ENCODE assay signal across 13 cellular contexts in genomic region chr14:74596747-74597456, GRCh38. TPM values are rescaled to one million over a fixed set of nuclear protein-coding genes. Genes with fewer than 3 reads are reported as not detected.
DNase-seq lines count a peak whose midpoint lies in the region; TF ChIP-seq lines count a peak whose summit lies in the region.
"Had no signal": no experiment of that assay in that cellular context is flagged by ENCODE, and none has a peak within 500 bp of the region (broad histone marks: within the 10 kb centered on the region; RNA-seq: fewer than 3 reads in every experiment).

No MANE protein-coding gene starts in this region.

- peak overlapping the region; percentile 65 to 76 for H3K18ac ChIP-seq in mesenchymal stem cell (ENCODE audit: low read depth in 1 of 2, low read length in 2 of 2)

- no peak overlapping the region for H3K4me2 ChIP-seq in mesenchymal stem cell (ENCODE audit: low read length, poor library complexity, severe bottlenecking)

- peaks cover 16% of the 10 kb centered on the region for H3K79me1 ChIP-seq in mesenchymal stem cell (replicated peaks; ENCODE audit: low read length, poor library complexity, severe bottlenecking)

- WGBS in esophagus, 2 donors: 62 to 66% methylated on average over 12 of the region's 12 CpGs
- 70% methylated on average over 12 of the region's 12 CpGs for WGBS in mesenchymal stem cell
- WGBS in suprapubic skin: 65% methylated on average over 12 of the region's 12 CpGs

- TF ChIP-seq POLR2A in suprapubic skin (IDR thresholded peaks at IDR 0.05): no peak

- no peaks in the 10 kb centered on the region for H3K9me3 ChIP-seq in esophagus (ENCODE audit: control insufficient read depth in 2 of 2, insufficient read depth in 1 of 2, low read depth in 1 of 2, low read length in 1 of 2)
- H3K9me3 ChIP-seq in mesenchymal stem cell (ENCODE audit: control insufficient read depth, low read length): no peaks in the 10 kb centered on the region
- no peaks in the 10 kb centered on the region for H3K9me3 ChIP-seq in suprapubic skin

- H2AFZ ChIP-seq in mesenchymal stem cell (ENCODE audit: low read depth, low read length): no peak overlapping the region

- H3K27ac ChIP-seq in RWPE1: peak overlapping the region; percentile 53
- H3K27ac ChIP-seq in esophagus (ENCODE audit: low read depth in 2 of 2, low read length in 1 of 2): peak overlapping the region; percentile 8 to 56
- no peak overlapping the region for H3K27ac ChIP-seq in mesenchymal stem cell (ENCODE audit: low read length, poor library complexity, severe bottlenecking)
- peak overlapping the region; percentile 20 for H3K27ac ChIP-seq in suprapubic skin

- POLR2A ChIA-PET in RWPE1 (lab: Yijun Ruan, JAX; ENCODE audit: low non-redundant PET): no interaction called here

- H2BK120ac ChIP-seq in mesenchymal stem cell (ENCODE audit: low read depth, low read length): peak overlapping the region; percentile 89

- peak overlapping the region; percentile 91 for H4K91ac ChIP-seq in mesenchymal stem cell (ENCODE audit: low read length)

- DNase-seq in RWPE1 (ENCODE audit: low spot score) (no peak), mesenchymal stem cell (peak; percentile 71), suprapubic skin (ENCODE audit: low spot score in 2 of 2) (no peak), NCI-H69 (lab: John Stamatoyannopoulos, UW) (no peak), NCI-H82 (lab: John Stamatoyannopoulos, UW) (no peak), NCI-H2081 treated with DMSO at 0.1 percent for 48 hours (lab: John Stamatoyannopoulos, UW) (no peak), DMS53 (lab: John Stamatoyannopoulos, UW) (no peak)
- DNase-seq: activated effector memory CD4-positive, alpha-beta T cell treated with anti-CD3 and anti-CD28 coated beads, Interleukin-2, amount 50 U/mL, for 16 hours; CD4-positive, alpha-beta T cell; cerebellar nuclear complex; H9; T1000 had no signal

- CTCF ChIA-PET in RWPE1 (lab: Yijun Ruan, JAX): no interaction called here

- H2BK15ac ChIP-seq in mesenchymal stem cell (ENCODE audit: low read depth, poor library complexity, severe bottlenecking): no peak overlapping the region

- H3K36me3 ChIP-seq in esophagus (ENCODE audit: control insufficient read depth in 2 of 2, insufficient read depth in 2 of 2, low read length in 1 of 2) (peaks cover 0 to 3% of the 10 kb centered on the region in 2 donors), mesenchymal stem cell (ENCODE audit: control insufficient read depth in 1 of 2, insufficient read depth in 2 of 2, low read depth in 1 of 2, low read length in 2 of 2) (peaks cover 26 to 70% of the 10 kb centered on the region in 2 experiments), suprapubic skin (peaks cover 2% of the 10 kb centered on the region)

- TF ChIP-seq EP300 in suprapubic skin (IDR thresholded peaks at IDR 0.05): no peak

- H3K4me3 ChIP-seq in esophagus (ENCODE audit: low read depth in 1 of 2, low read length in 2 of 2): no peak overlapping the region
- no peak overlapping the region for H3K4me3 ChIP-seq in mesenchymal stem cell (ENCODE audit: insufficient read depth in 1 of 2, low read depth in 1 of 2, low read length in 2 of 2)
- no peak overlapping the region for H3K4me3 ChIP-seq in suprapubic skin

- H3K14ac ChIP-seq in mesenchymal stem cell (ENCODE audit: low read length in 2 of 2): no peak overlapping the region

- H2BK12ac ChIP-seq in mesenchymal stem cell (ENCODE audit: low read length in 2 of 2): peak overlapping the region; percentile 45 to 89

- no peak for TF ChIP-seq CTCF in RWPE1 (conservative IDR thresholded peaks at IDR 0.05; ENCODE audit: low read depth)
- TF ChIP-seq CTCF in suprapubic skin (IDR thresholded peaks at IDR 0.05): no peak

- no peak overlapping the region for H4K8ac ChIP-seq in mesenchymal stem cell (ENCODE audit: low read length)

- H3K27me3 ChIP-seq in esophagus (ENCODE audit: control insufficient read depth in 1 of 2, insufficient read depth in 2 of 2, low read length in 2 of 2) (no peaks in the 10 kb centered on the region), mesenchymal stem cell (ENCODE audit: control insufficient read depth in 1 of 2, insufficient read depth in 1 of 2, low read length in 2 of 2) (no peaks in the 10 kb centered on the region), suprapubic skin (no peaks in the 10 kb centered on the region)

- H3K4me1 ChIP-seq in esophagus (ENCODE audit: control insufficient read depth in 2 of 2, insufficient read depth in 2 of 2, low read length in 1 of 2) (peaks cover 23 to 38% of the 10 kb centered on the region in 2 donors), mesenchymal stem cell (ENCODE audit: control insufficient read depth, insufficient read depth, low read depth, low read length) (peaks cover 27% of the 10 kb centered on the region), suprapubic skin (peaks cover 88% of the 10 kb centered on the region)

- H3K4ac ChIP-seq in mesenchymal stem cell (ENCODE audit: low read depth in 1 of 2, low read length in 2 of 2): peak overlapping the region; percentile 60 to 85

- peak overlapping the region; percentile 60 for H3K9ac ChIP-seq in mesenchymal stem cell (ENCODE audit: low read length)

- no peak overlapping the region for H2BK5ac ChIP-seq in mesenchymal stem cell (ENCODE audit: low read depth, low read length, poor library complexity, severe bottlenecking)

- no peak overlapping the region for H2AK5ac ChIP-seq in mesenchymal stem cell (ENCODE audit: low read length, severe bottlenecking)

- H3K23ac ChIP-seq in mesenchymal stem cell (ENCODE audit: low read length in 2 of 2): no peak overlapping the region

RNA-seq across cellular contexts. Expression of gene LTBP2, which starts 15.1 kb away (rescaled TPM):
- 1 to 10 TPM; 4.7 to 5.5 TPM for polyA plus RNA-seq in esophagus
- polyA plus RNA-seq in mesenchymal stem cell (2013, experiment 1 of 2): 16.6 TPM
- 16.0 TPM for polyA plus RNA-seq in mesenchymal stem cell (2013, experiment 2 of 2)
- total RNA-seq in suprapubic skin: 10 to 100 TPM; 19.6 to 36.0 (median 26.2) TPM
